In the genomic region with DNA sequence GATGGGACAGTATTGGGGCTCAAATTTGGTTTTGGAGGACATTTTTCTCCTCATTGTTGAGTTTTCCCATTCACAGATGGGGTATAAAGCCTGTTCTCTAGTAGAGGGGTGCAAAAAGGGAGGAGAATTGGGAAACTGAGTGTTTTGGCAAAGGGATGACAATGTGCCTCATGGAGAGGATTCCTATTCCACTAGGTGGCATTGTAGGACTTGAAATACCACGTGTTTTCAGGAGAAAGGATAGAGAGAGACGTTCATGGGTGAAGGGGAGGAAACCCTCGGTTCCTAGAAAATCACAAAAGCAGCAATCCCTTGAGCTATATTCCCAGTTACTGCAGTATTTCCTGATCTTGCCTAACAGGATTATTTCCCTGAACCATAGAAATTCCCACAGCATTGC, we compare ENCODE assay signal across 12 cellular contexts.
DNase-seq lines count a peak whose midpoint lies in the region; ATAC-seq and TF ChIP-seq lines count a peak whose summit lies in the region.
"Had no signal": no experiment of that assay in that cellular context is flagged by ENCODE, and none has a peak within 500 bp of the region (broad histone marks: within the 10 kb centered on the region; RNA-seq: fewer than 3 reads in every experiment).

No MANE protein-coding gene starts in this region.

- TF ChIP-seq CTCF in C4-2B (conservative IDR thresholded peaks at IDR 0.05) (peak; percentile 37), fibroblast of the aortic adventitia (IDR thresholded peaks at IDR 0.05; ENCODE audit: insufficient read depth, low read length) (no peak)

- DNase-seq in HuH-7.5 (ENCODE audit: low spot score): peak; percentile 8
- DNase-seq in RPMI7951 (ENCODE audit: low read depth): peak; percentile 19
- DNase-seq in fibroblast of the aortic adventitia (ENCODE audit: low read depth): peak; percentile 4
- DNase-seq in activated CD8-positive, alpha-beta memory T cell treated with anti-CD3 and anti-CD28 coated beads, Interleukin-2, amount 50 U/mL, for 4 hours: no peak
- DNase-seq in left lobe of liver (ENCODE audit: low spot score): no peak
- DNase-seq in DMS79 (lab: John Stamatoyannopoulos, UW): no peak
- DNase-seq in medulla oblongata (ENCODE audit: extremely low spot score): no peak
- DNase-seq: CD8-positive, alpha-beta T cell; NCI-H510A treated with DMSO at 0.1 percent for 48 hours; stimulated activated naive CD8-positive, alpha-beta T cell treated with anti-CD3 and anti-CD28 coated beads, Interleukin-15, amount 100 ng/mL, for 72 hours; T-helper 9 cell had no signal

- no peak for ATAC-seq in left lobe of liver
- ATAC-seq: CD8-positive, alpha-beta T cell; stimulated activated naive CD8-positive, alpha-beta T cell treated with anti-CD3 and anti-CD28 coated beads, Interleukin-15, amount 100 ng/mL, for 72 hours had no signal

- H3K4me3 ChIP-seq in fibroblast of the aortic adventitia (ENCODE audit: low read depth, low read length): no peak overlapping the region

- H3K27ac ChIP-seq in C4-2B: no peak overlapping the region

Comparison
In these comparisons a context has a peak if more than half of its experiments do, and no peak if none do; other contexts are left out.
1. DNase-seq: peak in HuH-7.5 (single experiment), RPMI7951 (single experiment) and fibroblast of the aortic adventitia (single experiment); none in activated CD8-positive, alpha-beta memory T cell treated with anti-CD3 and anti-CD28 coated beads, Interleukin-2, amount 50 U/mL, for 4 hours (single experiment), left lobe of liver (single experiment), DMS79 (single experiment) and medulla oblongata (single experiment).